ENCODE assay signal across 22 cellular contexts in genomic region chr22:49147617-49148175, GRCh38.
DNase-seq lines count a peak whose midpoint lies in the region; ATAC-seq lines count a peak whose summit lies in the region.
"Had no signal": no experiment of that assay in that cellular context is flagged by ENCODE, and none has a peak within 500 bp of the region (broad histone marks: within the 10 kb centered on the region; RNA-seq: fewer than 3 reads in every experiment).

No MANE protein-coding gene starts in this region.

- peak overlapping the region; percentile 10 for H3K56ac ChIP-seq in mesendoderm (ENCODE audit: low read length)

- no peaks in the 10 kb centered on the region for H3K36me3 ChIP-seq in mesendoderm (ENCODE audit: control insufficient read depth, insufficient read depth, low read length)
- H3K36me3 ChIP-seq in neuronal stem cell (replicated peaks in 1 of 2; ENCODE audit: control insufficient read depth in 2 of 2, insufficient read depth in 2 of 2, low read length in 2 of 2) = no peaks in the 10 kb centered on the region
- H3K36me3 ChIP-seq: BLaER1 had no signal

- no peak overlapping the region for H2BK5ac ChIP-seq in mesendoderm (ENCODE audit: low read length)
- H2BK5ac ChIP-seq in neuronal stem cell (ENCODE audit: low read length) = no peak overlapping the region

- H3K79me2 ChIP-seq in mesendoderm (ENCODE audit: control insufficient read depth, insufficient read depth, low read length) = no peaks in the 10 kb centered on the region

- H3K4ac ChIP-seq in mesendoderm (ENCODE audit: low read depth, low read length) = no peak overlapping the region
- no peak overlapping the region for H3K4ac ChIP-seq in neuronal stem cell (ENCODE audit: low read length)

- no peak overlapping the region for H4K91ac ChIP-seq in neuronal stem cell (ENCODE audit: low read depth, low read length, poor library complexity)

- H2AK5ac ChIP-seq in mesendoderm (ENCODE audit: low read length) (no peak overlapping the region), neuronal stem cell (ENCODE audit: low read depth, low read length) (peak overlapping the region; percentile 53)

- no peak overlapping the region for H3K4me2 ChIP-seq in mesendoderm (ENCODE audit: low read length)
- no peak overlapping the region for H3K4me2 ChIP-seq in neuronal stem cell (ENCODE audit: insufficient read depth, low read length, poor library complexity, severe bottlenecking)
- H3K4me2 ChIP-seq: BLaER1 had no signal

- no peaks in the 10 kb centered on the region for H3K4me1 Mint-ChIP-seq in central memory CD8-positive, alpha-beta T cell
- H3K4me1 Mint-ChIP-seq: B cell; CD4-positive, CD25-positive, alpha-beta regulatory T cell had no signal

- no peak overlapping the region for H2BK15ac ChIP-seq in mesendoderm (replicated peaks; ENCODE audit: low read depth)
- peak overlapping the region; percentile 14 for H2BK15ac ChIP-seq in neuronal stem cell (ENCODE audit: low read length)

- H3K9me3 ChIP-seq in neuronal stem cell (replicated peaks in 1 of 2; ENCODE audit: control insufficient read depth in 2 of 2, insufficient read depth in 1 of 2, low read depth in 1 of 2, low read length in 2 of 2) = no peaks in the 10 kb centered on the region
- H3K9me3 ChIP-seq: BLaER1 had no signal

- H3K27me3 Mint-ChIP-seq in central memory CD8-positive, alpha-beta T cell = peaks cover 19% of the 10 kb centered on the region

- H3K9me3 Mint-ChIP-seq in central memory CD8-positive, alpha-beta T cell = no peaks in the 10 kb centered on the region
- H3K9me3 Mint-ChIP-seq: CD8-positive, alpha-beta T cell had no signal

- H3K27me3 ChIP-seq in mesendoderm (ENCODE audit: insufficient read depth, low read length, poor library complexity) = no peaks in the 10 kb centered on the region
- no peaks in the 10 kb centered on the region for H3K27me3 ChIP-seq in neuronal stem cell (ENCODE audit: control insufficient read depth in 3 of 3, insufficient read depth in 3 of 3, low read depth in 1 of 3, low read length in 3 of 3)
- H3K27me3 ChIP-seq: BLaER1 had no signal

- peaks cover 6% of the 10 kb centered on the region for H3K4me1 ChIP-seq in mesendoderm (ENCODE audit: control insufficient read depth, low read depth, low read length)
- H3K4me1 ChIP-seq in neuronal stem cell (ENCODE audit: control insufficient read depth in 2 of 2, insufficient read depth in 1 of 2, low read depth in 1 of 2, low read length in 2 of 2) = peaks cover 0 to 21% of the 10 kb centered on the region in 2 donors

- H3K9ac ChIP-seq in mesendoderm (ENCODE audit: low read length) (no peak overlapping the region), neuronal stem cell (ENCODE audit: low read depth, low read length, poor library complexity) (no peak overlapping the region)
- H3K9ac ChIP-seq: BLaER1, GM23248 had no signal

- H2BK120ac ChIP-seq in mesendoderm (ENCODE audit: low read depth, low read length) (no peak overlapping the region), neuronal stem cell (ENCODE audit: low read depth, low read length) (no peak overlapping the region)

- H2BK12ac ChIP-seq in neuronal stem cell (ENCODE audit: low read length) = peak overlapping the region; percentile 59

- H4K8ac ChIP-seq in mesendoderm (ENCODE audit: low read depth, low read length) (no peak overlapping the region), neuronal stem cell (ENCODE audit: low read depth, low read length) (no peak overlapping the region)

- DNase-seq in activated CD8-positive, alpha-beta memory T cell treated with anti-CD3 and anti-CD28 coated beads, Interleukin-2, amount 50 U/mL, for 48 hours = peak; percentile 20
- DNase-seq in activated CD8-positive, alpha-beta memory T cell treated with anti-CD3 and anti-CD28 coated beads, Interleukin-2, amount 50 U/mL, for 4 hours = no peak
- no peak for DNase-seq in central memory CD8-positive, alpha-beta T cell (ENCODE audit: low spot score in 2 of 2)
- no peak for DNase-seq in mesendoderm
- no peak for DNase-seq in neuronal stem cell (ENCODE audit: low spot score)
- DNase-seq in stimulated activated CD8-positive, alpha-beta memory T cell treated with anti-CD3 and anti-CD28 coated beads, Interleukin-4, amount 100 ng/mL, for 48 hours = no peak
- DNase-seq in COR-L47 (lab: John Stamatoyannopoulos, UW) = no peak
- DNase-seq in NCI-H2029 treated with DMSO at 0.1 percent for 48 hours (lab: John Stamatoyannopoulos, UW) = no peak
- DNase-seq: CD4-positive, CD25-positive, alpha-beta regulatory T cell; CD8-positive, alpha-beta T cell; DMS 273 treated with DMSO at 0.1 percent for 48 hours; DMS79; EL; GDM1; GM23248; H7; HCEC 1CT had no signal

- H3K4me3 Mint-ChIP-seq in central memory CD8-positive, alpha-beta T cell = no peak overlapping the region
- H3K4me3 Mint-ChIP-seq: B cell; CD4-positive, CD25-positive, alpha-beta regulatory T cell; CD8-positive, alpha-beta T cell had no signal

- no peaks in the 10 kb centered on the region for H3K36me3 Mint-ChIP-seq in central memory CD8-positive, alpha-beta T cell (ENCODE audit: insufficient read depth)
- H3K36me3 Mint-ChIP-seq: CD4-positive, CD25-positive, alpha-beta regulatory T cell; CD8-positive, alpha-beta T cell had no signal

- H3K23ac ChIP-seq in mesendoderm (ENCODE audit: low read length) = no peak overlapping the region
- no peak overlapping the region for H3K23ac ChIP-seq in neuronal stem cell (ENCODE audit: low read depth, low read length, poor library complexity)

- H3K27ac ChIP-seq in mesendoderm (ENCODE audit: low read depth, low read length) = no peak overlapping the region
- H3K27ac ChIP-seq in neuronal stem cell (replicated peaks; ENCODE audit: low read length) = no peak overlapping the region
- H3K27ac ChIP-seq: 22Rv1, BLaER1, C4-2B, GM23248 had no signal

- no CpG with 5 or more reads among the region's 15 CpGs for WGBS in mesendoderm (ENCODE audit: extremely low coverage, insufficient coverage, low lambda C conversion rate)
- no CpG with 5 or more reads among the region's 15 CpGs for WGBS in neuronal stem cell (ENCODE audit: extremely low coverage in 2 of 2, insufficient read length in 2 of 2, insufficient replicate concordance in 1 of 2), 2 donors

- no peak overlapping the region for H2AFZ ChIP-seq in neuronal stem cell (ENCODE audit: low read length)
- H2AFZ ChIP-seq: GM23248 had no signal

- H3K79me1 ChIP-seq in mesendoderm (ENCODE audit: low read length) = no peaks in the 10 kb centered on the region
- no peaks in the 10 kb centered on the region for H3K79me1 ChIP-seq in neuronal stem cell (ENCODE audit: low read depth, low read length)

- no peak for ATAC-seq in central memory CD8-positive, alpha-beta T cell (replicated peaks; ENCODE audit: extremely low read depth, poor library complexity, severe bottlenecking)
- ATAC-seq: CD8-positive, alpha-beta T cell; GM12878 had no signal

- H3K4me3 ChIP-seq in mesendoderm (ENCODE audit: low read length) (no peak overlapping the region), neuronal stem cell (ENCODE audit: low read length in 2 of 2) (no peak overlapping the region)
- H3K4me3 ChIP-seq: BLaER1, GM12878, GM23248 had no signal

- H3K18ac ChIP-seq in mesendoderm (ENCODE audit: low read length) = no peak overlapping the region
- no peak overlapping the region for H3K18ac ChIP-seq in neuronal stem cell (ENCODE audit: low read length)

- no peak overlapping the region for H4K5ac ChIP-seq in mesendoderm (ENCODE audit: low read length)

- peak overlapping the region; percentile 22 for H3K27ac Mint-ChIP-seq in central memory CD8-positive, alpha-beta T cell (ENCODE audit: low read depth)
- H3K27ac Mint-ChIP-seq: B cell; CD8-positive, alpha-beta T cell had no signal

- no peak overlapping the region for H3K14ac ChIP-seq in neuronal stem cell (ENCODE audit: low read length)
